1 cellular context compared by ENCODE assay signal in genomic region chr17:47188266-47188665, GRCh38.
TF ChIP-seq lines count a peak whose summit lies in the region.

No MANE protein-coding gene starts in this region.

TF ChIP-seq in K562, 482 proteins besides CTCF, POLR2A, EP300 and RAD21 (continued from another document):
- no peak for TF ChIP-seq BHLHE40 (IDR thresholded peaks at IDR 0.05; ENCODE audit: low read length)
- 0 out of 2 replicates have a peak, but pooled peaks have one; percentile 14 for TF ChIP-seq NFE2 (IDR thresholded peaks at IDR 0.05; ENCODE audit: low read depth)
- TF ChIP-seq MLLT1 (IDR thresholded peaks at IDR 0.05) = peak in 1 of 2 experiments; percentile 19; a peak in 2 of 4 replicates
- no peak for TF ChIP-seq GMEB1 (CRISPR knock-in tag; IDR thresholded peaks at IDR 0.05)
- TF ChIP-seq JUNB (CRISPR knock-in tag; conservative IDR thresholded peaks at IDR 0.05) = no peak
- no peak for TF ChIP-seq HLTF (IDR thresholded peaks at IDR 0.05)
- TF ChIP-seq ID3 (CRISPR knock-in tag; IDR thresholded peaks at IDR 0.05) = no peak
- TF ChIP-seq ID3 (tag; IDR thresholded peaks at IDR 0.05) = no peak
- no peak for TF ChIP-seq MIER1 (IDR thresholded peaks at IDR 0.05; ENCODE audit: low read depth)
- no peak for TF ChIP-seq SMARCC2 (IDR thresholded peaks at IDR 0.05; ENCODE audit: low read depth)
- no peak for TF ChIP-seq MTF1 (CRISPR knock-in tag; IDR thresholded peaks at IDR 0.05; ENCODE audit: borderline replicate concordance)
- no peak for TF ChIP-seq HNRNPUL1 (IDR thresholded peaks at IDR 0.05; ENCODE audit: low read length)
- TF ChIP-seq OTX1 (CRISPR knock-in tag; IDR thresholded peaks at IDR 0.05) = no peak
- no peak for TF ChIP-seq POLR2H (tag; IDR thresholded peaks at IDR 0.05; ENCODE audit: low read depth)
- no peak for TF ChIP-seq MAFG (tag; conservative IDR thresholded peaks at IDR 0.05)
- no peak for TF ChIP-seq NFE2L1 (tag; IDR thresholded peaks at IDR 0.05; ENCODE audit: borderline replicate concordance, low read depth)
- no peak for TF ChIP-seq JUN (IDR thresholded peaks at IDR 0.05; ENCODE audit: borderline replicate concordance, low read depth, low read length)
- TF ChIP-seq JUN (CRISPR knock-in tag; IDR thresholded peaks at IDR 0.05; ENCODE audit: borderline replicate concordance) = no peak
- no peak for TF ChIP-seq IRF1 (CRISPR knock-in tag; IDR thresholded peaks at IDR 0.05; ENCODE audit: borderline replicate concordance)
- TF ChIP-seq FOXA3 (CRISPR knock-in tag; conservative IDR thresholded peaks at IDR 0.05 in 1 of 2, IDR thresholded peaks at IDR 0.05 in 1 of 2) = no peak
- TF ChIP-seq HDAC2 (IDR thresholded peaks at IDR 0.05) = no peak
- TF ChIP-seq CBX2 (IDR thresholded peaks at IDR 0.05; ENCODE audit: insufficient read depth, low read length, poor library complexity, severe bottlenecking) = no peak
- TF ChIP-seq PRDM10 (IDR thresholded peaks at IDR 0.05; ENCODE audit: partially characterized antibody) = peak; percentile 65
- TF ChIP-seq AFF4 (CRISPR knock-in tag; IDR thresholded peaks at IDR 0.05) = no peak; the same call in 1 of the 2 replicates
- no peak for TF ChIP-seq RUNX1 (IDR thresholded peaks at IDR 0.05; ENCODE audit: low read depth)
- TF ChIP-seq CREBBP (IDR thresholded peaks at IDR 0.05; ENCODE audit: low read depth, low read length) = no peak
- no peak for TF ChIP-seq SRSF9 (IDR thresholded peaks at IDR 0.05; ENCODE audit: borderline replicate concordance, low read depth, low read length)
- no peak for TF ChIP-seq KDM4B (IDR thresholded peaks at IDR 0.05; ENCODE audit: borderline replicate concordance in 2 of 2, low read depth in 1 of 2)
- no peak for TF ChIP-seq GTF2E2 (tag; IDR thresholded peaks at IDR 0.05)
- no peak for TF ChIP-seq MYNN (IDR thresholded peaks at IDR 0.05)
- TF ChIP-seq MYNN (CRISPR knock-in tag; IDR thresholded peaks at IDR 0.05) = no peak
- no peak for TF ChIP-seq THRB (CRISPR knock-in tag; conservative IDR thresholded peaks at IDR 0.05)
- TF ChIP-seq SMAD4 (CRISPR knock-in tag; conservative IDR thresholded peaks at IDR 0.05) = no peak
- no peak for TF ChIP-seq GTF3C2 (IDR thresholded peaks at IDR 0.05; ENCODE audit: borderline replicate concordance, extremely low read depth, insufficient read length)
- TF ChIP-seq CBX3 (IDR thresholded peaks at IDR 0.05; ENCODE audit: borderline replicate concordance in 1 of 2, low read length in 2 of 2) = 0 out of 3 replicates have a peak, but pooled peaks of 1 of the 2 experiments have one; percentile 15
- no peak for TF ChIP-seq CREB1 (IDR thresholded peaks at IDR 0.05)
- no peak for TF ChIP-seq CREB1 (CRISPR knock-in tag; IDR thresholded peaks at IDR 0.05)
- TF ChIP-seq ZBTB2 (IDR thresholded peaks at IDR 0.05) = no peak
- peak; percentile 21 to 57; a peak in 1 of 4 replicates for TF ChIP-seq FOXK2 (conservative IDR thresholded peaks at IDR 0.05 in 1 of 2, IDR thresholded peaks at IDR 0.05 in 1 of 2; ENCODE audit: low read depth in 2 of 2)
- TF ChIP-seq SAFB2 (IDR thresholded peaks at IDR 0.05; ENCODE audit: borderline replicate concordance, low read depth, low read length, severe bottlenecking) = no peak
- TF ChIP-seq RBM15 (IDR thresholded peaks at IDR 0.05; ENCODE audit: insufficient read depth, low read length) = no peak
- TF ChIP-seq TEAD4 (IDR thresholded peaks at IDR 0.05; ENCODE audit: low read length) = peak; percentile 37; the same call in 1 of the 2 replicates
- no peak for TF ChIP-seq TEAD4 (CRISPR knock-in tag; IDR thresholded peaks at IDR 0.05; ENCODE audit: borderline replicate concordance)
- no peak for TF ChIP-seq HCFC1 (IDR thresholded peaks at IDR 0.05; ENCODE audit: low read depth, low read length)
- TF ChIP-seq THRAP3 (IDR thresholded peaks at IDR 0.05; ENCODE audit: borderline replicate concordance) = no peak
- no peak for TF ChIP-seq PPARD (CRISPR knock-in tag; IDR thresholded peaks at IDR 0.05)
- TF ChIP-seq ZNF124 (CRISPR knock-in tag; IDR thresholded peaks at IDR 0.05) = no peak
